1 cellular context compared by ENCODE assay signal in genomic region chr2:237590272-237591020, GRCh38.
A peak's percentile ranks its signal among the peaks of the same experiment; 100 is the strongest.
TF ChIP-seq lines count a peak whose summit lies in the region.

Gene RAB17, minus strand, starts transcription at chr2:237590734. Its CDS starts 4,580 bp downstream, at chr2:237586154.

TF ChIP-seq in HepG2, 621 proteins besides CTCF, POLR2A, EP300 and RAD21 (continued from another document):
- TF ChIP-seq ZNF275 (CRISPR knock-in tag; IDR thresholded peaks at IDR 0.05; ENCODE audit: borderline replicate concordance) (peak; percentile 91; the same call in 1 of the 2 replicates), SNAPC2 (CRISPR knock-in tag; IDR thresholded peaks at IDR 0.05) (peak; percentile 75; the same call in 1 of the 2 replicates), PAWR (CRISPR knock-in tag; IDR thresholded peaks at IDR 0.05; ENCODE audit: borderline replicate concordance) (0 out of 2 replicates have a peak, but pooled peaks have one; percentile 57), ZNF3 (CRISPR knock-in tag; IDR thresholded peaks at IDR 0.05) (no peak; the same call in 1 of the 2 replicates), ZNF124 (CRISPR knock-in tag; IDR thresholded peaks at IDR 0.05) (peak; percentile 66; the same call in 1 of the 2 replicates), YEATS4 (CRISPR knock-in tag; IDR thresholded peaks at IDR 0.05; ENCODE audit: borderline replicate concordance) (peak; percentile 88; the same call in 1 of the 2 replicates)
